ENCODE assay signal across 10 cellular contexts in genomic region chr1:242784074-242784473, GRCh38.
DNase-seq lines count a peak whose midpoint lies in the region; ATAC-seq, FAIRE-seq and TF ChIP-seq lines count a peak whose summit lies in the region.
"Had no signal": no experiment of that assay in that cellular context is flagged by ENCODE, and none has a peak within 500 bp of the region (broad histone marks: within the 10 kb centered on the region; RNA-seq: fewer than 3 reads in every experiment).

No MANE protein-coding gene starts in this region.

- no peak overlapping the region; the same call in 1 of the 2 replicates for H3K4me3 ChIP-seq in SJCRH30
- H3K4me3 ChIP-seq in transverse colon: no peak overlapping the region

- intact Hi-C loops in transverse colon (cut with DNase I; ENCODE audit: low total_unique reads): no loop called here

- no peaks in the 10 kb centered on the region for H3K36me3 Mint-ChIP-seq in activated naive CD4-positive, alpha-beta T cell treated with anti-CD3 and anti-CD28 coated beads, Interleukin-2, amount 10 ng/mL, durations not matched to agents 7 days and 5 days

- ATAC-seq in GM21515 (IDR thresholded peaks at IDR 0.05; ENCODE audit: unreplicated experiment) (peak; percentile 79), HG03354 (IDR thresholded peaks at IDR 0.05; ENCODE audit: poor library complexity, severe bottlenecking, unreplicated experiment) (peak; percentile 91)

- H3K36me3 ChIP-seq in SJCRH30 (no peaks in the 10 kb centered on the region), transverse colon (no peaks in the 10 kb centered on the region)

- H3K9me3 ChIP-seq in SJCRH30 (replicated peaks) (no peaks in the 10 kb centered on the region), transverse colon (no peaks in the 10 kb centered on the region)

- H3K4me3 Mint-ChIP-seq in activated naive CD4-positive, alpha-beta T cell treated with anti-CD3 and anti-CD28 coated beads, Interleukin-2, amount 10 ng/mL, durations not matched to agents 7 days and 5 days: no peak overlapping the region

- CTCF ChIA-PET in activated naive CD4-positive, alpha-beta T cell treated with anti-CD3 and anti-CD28 coated beads, Interleukin-2, amount 10 ng/mL, durations not matched to agents 7 days and 5 days (lab: Charles Lee): no interaction called here

- no peaks in the 10 kb centered on the region for H3K9me3 Mint-ChIP-seq in activated naive CD4-positive, alpha-beta T cell treated with anti-CD3 and anti-CD28 coated beads, Interleukin-2, amount 10 ng/mL, durations not matched to agents 7 days and 5 days

- no peak for DNase-seq in GM18507 (ENCODE audit: extremely low spot score, insufficient read length, low read depth)
- DNase-seq in SJCRH30: peak; percentile 70 to 87
- DNase-seq in NCI-H510A (lab: John Stamatoyannopoulos, UW): no peak
- no peak for DNase-seq in D341Med (ENCODE audit: low spot score)
- no peak for DNase-seq in transverse colon
- DNase-seq in activated naive CD4-positive, alpha-beta T cell treated with anti-CD3 and anti-CD28 coated beads, Interleukin-2, amount 10 ng/mL, durations not matched to agents 7 days and 5 days: no peak
- DNase-seq: NCI-H187 treated with DMSO at 0.1 percent for 48 hours had no signal

- H3K27ac ChIP-seq in SJCRH30 (peak overlapping the region; percentile 71), transverse colon (no peak overlapping the region)
- H3K27ac ChIP-seq: parathyroid adenoma had no signal

- no peak overlapping the region for H3K27ac Mint-ChIP-seq in activated naive CD4-positive, alpha-beta T cell treated with anti-CD3 and anti-CD28 coated beads, Interleukin-2, amount 10 ng/mL, durations not matched to agents 7 days and 5 days

- TF ChIP-seq POLR2A in transverse colon (IDR thresholded peaks at IDR 0.05): no peak

- in situ Hi-C loops in transverse colon (cut with MboI; ENCODE audit: low pct_ligation_motif_present in 1 of 4, low pct_unique_long_range_greater_than_20kb in 1 of 4, low sequenced_read_pairs in 3 of 4): no loop called here

- no peaks in the 10 kb centered on the region for H3K27me3 ChIP-seq in SJCRH30
- H3K27me3 ChIP-seq in transverse colon: no peaks in the 10 kb centered on the region

- peak; percentile 67 for FAIRE-seq in GM18507 (lab: Jason Lieb, UNC)

- TF ChIP-seq EP300 in transverse colon (IDR thresholded peaks at IDR 0.05; ENCODE audit: low read depth): no peak

- TF ChIP-seq CTCF in transverse colon (IDR thresholded peaks at IDR 0.05): no peak

- H3K27me3 Mint-ChIP-seq in activated naive CD4-positive, alpha-beta T cell treated with anti-CD3 and anti-CD28 coated beads, Interleukin-2, amount 10 ng/mL, durations not matched to agents 7 days and 5 days: no peaks in the 10 kb centered on the region

- whole genome bisulfite sequencing in transverse colon (ENCODE audit: low coverage in 1 of 2), 2 donors: 62 to 83% methylated on average over 5 of the region's 5 CpGs

- peaks cover 37% of the 10 kb centered on the region for H3K4me1 ChIP-seq in SJCRH30
- no peaks in the 10 kb centered on the region for H3K4me1 ChIP-seq in transverse colon
- H3K4me1 ChIP-seq: parathyroid adenoma had no signal

- no peaks in the 10 kb centered on the region for H3K4me1 Mint-ChIP-seq in activated naive CD4-positive, alpha-beta T cell treated with anti-CD3 and anti-CD28 coated beads, Interleukin-2, amount 10 ng/mL, durations not matched to agents 7 days and 5 days

Comparison
In these comparisons a context has a peak if more than half of its experiments do, and no peak if none do; other contexts are left out.
1. DNase-seq: peak in SJCRH30 (2 of 2); none in GM18507 (single experiment), NCI-H510A (single experiment), D341Med (single experiment), transverse colon (single experiment) and activated naive CD4-positive, alpha-beta T cell treated with anti-CD3 and anti-CD28 coated beads, Interleukin-2, amount 10 ng/mL, durations not matched to agents 7 days and 5 days (single experiment).